ENCODE assay signal across 20 cellular contexts in genomic region chr2:30677231-30677630, GRCh38.
A peak's percentile ranks its signal among the peaks of the same experiment; 100 is the strongest.
DNase-seq lines count a peak whose midpoint lies in the region; ATAC-seq, FAIRE-seq and TF ChIP-seq lines count a peak whose summit lies in the region.
"Had no signal": no experiment of that assay in that cellular context is flagged by ENCODE, and none has a peak within 500 bp of the region (broad histone marks: within the 10 kb centered on the region; RNA-seq: fewer than 3 reads in every experiment).

No MANE protein-coding gene starts in this region.

- CTCF ChIA-PET in A549 (lab: Yijun Ruan, JAX), result interaction anchor here (0.8 kb wide), 1 partner anchor 23 kb away, joined by 3 read pairs; no protein-coding TSS in a partner anchor

- no peaks in the 10 kb centered on the region for H3K4me1 Mint-ChIP-seq in H9
- H3K4me1 Mint-ChIP-seq: CD14-positive monocyte; CD4-positive, alpha-beta memory T cell had no signal

- H3K36me3 ChIP-seq in DOHH2 (ENCODE audit: control insufficient read depth, low read length) (no peaks in the 10 kb centered on the region), adipocyte (ENCODE audit: control insufficient read depth, insufficient read depth, low read length, severe bottlenecking) (no peaks in the 10 kb centered on the region)
- H3K36me3 ChIP-seq: BLaER1, HAP-1 had no signal

- no peaks in the 10 kb centered on the region for H3K79me1 ChIP-seq in H9 (ENCODE audit: insufficient read depth, low read depth, low read length, poor library complexity, severe bottlenecking)

- H2BK12ac ChIP-seq in H9 (ENCODE audit: insufficient read length, low read depth, low read length), result no peak overlapping the region

- H3K9ac ChIP-seq in adipocyte (ENCODE audit: low read length), result no peak overlapping the region
- H3K9ac ChIP-seq in H9 (ENCODE audit: extremely low read depth, insufficient read length, low read length), result no peak overlapping the region
- H3K9ac ChIP-seq: BLaER1 had no signal

- POLR2A ChIA-PET in A549 (lab: Yijun Ruan, JAX), result no interaction called here

- ATAC-seq in A549, result no peak
- ATAC-seq in activated naive CD4-positive, alpha-beta T cell treated with anti-CD3 and anti-CD28 coated beads, Interleukin-2, amount 50 U/mL, for 72 hours, result no peak

- H4K20me1 ChIP-seq in DOHH2 (ENCODE audit: control insufficient read depth, insufficient read depth, low read depth, low read length), result no peaks in the 10 kb centered on the region
- H4K20me1 ChIP-seq in H9 (ENCODE audit: control insufficient read depth, insufficient read depth, insufficient read length), result no peaks in the 10 kb centered on the region
- H4K20me1 ChIP-seq: BLaER1 had no signal

- no peak overlapping the region for H2BK5ac ChIP-seq in H9 (ENCODE audit: insufficient read length, low read length)

- no peaks in the 10 kb centered on the region for H3K9me2 ChIP-seq in DOHH2 (replicated peaks; ENCODE audit: control insufficient read depth, low read length)

- H3K27me3 Mint-ChIP-seq in H9 (ENCODE audit: low read depth), result no peaks in the 10 kb centered on the region

- H3K18ac ChIP-seq in H9 (ENCODE audit: insufficient read length, low read depth, low read length), result no peak overlapping the region

- FAIRE-seq in A549 (lab: Jason Lieb, UNC), result peak; percentile 7
- FAIRE-seq in frontal cortex (lab: Jason Lieb, UNC), result no peak
- FAIRE-seq: GM12891, GM19239, H1 had no signal

- no peak overlapping the region for H4K8ac ChIP-seq in H9 (replicated peaks; ENCODE audit: insufficient read length, low read depth, low read length)

- H3F3A ChIP-seq in DOHH2 (ENCODE audit: control insufficient read depth, insufficient read depth), result no peaks in the 10 kb centered on the region

- peaks cover 0 to under 1% of the 10 kb centered on the region in 2 experiments; a peak in 1 of 5 replicates for H3K9me3 Mint-ChIP-seq in H9
- H3K9me3 Mint-ChIP-seq in activated naive CD4-positive, alpha-beta T cell treated with anti-CD3 and anti-CD28 coated beads, Interleukin-2, amount 50 U/mL, for 72 hours, result no peaks in the 10 kb centered on the region
- H3K9me3 Mint-ChIP-seq: CD4-positive, alpha-beta memory T cell had no signal

- H3K36me3 Mint-ChIP-seq in H9 (ENCODE audit: insufficient read depth in 1 of 3, low read depth in 3 of 3), result no peaks in the 10 kb centered on the region
- H3K36me3 Mint-ChIP-seq in activated naive CD4-positive, alpha-beta T cell treated with anti-CD3 and anti-CD28 coated beads, Interleukin-2, amount 50 U/mL, for 72 hours, result no peaks in the 10 kb centered on the region
- H3K36me3 Mint-ChIP-seq: CD14-positive monocyte; CD4-positive, alpha-beta memory T cell had no signal

- no peak overlapping the region for H2BK120ac ChIP-seq in H9 (ENCODE audit: low read depth, low read length, poor library complexity, severe bottlenecking)

- no peak for TF ChIP-seq POLR2A in A549 (IDR thresholded peaks at IDR 0.05; ENCODE audit: low read length)

- DNase-seq in A549 (ENCODE audit: low read depth in 1 of 2, low spot score in 1 of 2) (no peak), adipocyte (ENCODE audit: low read depth) (peak; percentile 19), fibroblast of mammary gland (ENCODE audit: low read depth) (peak; percentile 28), GM03348 (ENCODE audit: low spot score) (no peak), H9 (no peak), frontal cortex (ENCODE audit: low spot score in 2 of 2) (no peak)
- DNase-seq in activated naive CD4-positive, alpha-beta T cell treated with anti-CD3 and anti-CD28 coated beads, Interleukin-2, amount 50 U/mL, for 72 hours (ENCODE audit: low spot score in 2 of 2), result no peak
- DNase-seq: 8988T; ACHN; CD4-positive, alpha-beta memory T cell; DMS153; DMS79; EL had no signal

- no peak for TF ChIP-seq CTCF in A549 (IDR thresholded peaks at IDR 0.05)
- no peak for TF ChIP-seq CTCF in DOHH2 (IDR thresholded peaks at IDR 0.05; ENCODE audit: low read depth, low read length, poor library complexity, severe bottlenecking)
- TF ChIP-seq CTCF in fibroblast of mammary gland (conservative IDR thresholded peaks at IDR 0.05; ENCODE audit: control insufficient read depth, insufficient read depth, low read depth, low read length), result no peak
- TF ChIP-seq CTCF in H9 (conservative IDR thresholded peaks at IDR 0.05), result no peak

- no peak overlapping the region for H3K4ac ChIP-seq in H9 (ENCODE audit: low read depth, low read length)

- no peak for TF ChIP-seq EP300 in A549 (IDR thresholded peaks at IDR 0.05)

- H3K4me3 ChIP-seq in A549 (no peak overlapping the region), DOHH2 (ENCODE audit: low read length) (no peak overlapping the region), adipocyte (ENCODE audit: low read length) (no peak overlapping the region), fibroblast of mammary gland (ENCODE audit: control insufficient read depth, low read depth, low read length) (no peak overlapping the region)
- H3K4me3 ChIP-seq: BLaER1, HAP-1 had no signal

- H2BK15ac ChIP-seq in H9 (ENCODE audit: low read depth, low read length), result no peak overlapping the region

- 0 out of 3 replicates have a peak, but pooled peaks cover 7% of the 10 kb centered on the region for H3K9me3 ChIP-seq in A549
- H3K9me3 ChIP-seq in DOHH2 (ENCODE audit: control insufficient read depth, insufficient read depth, low read length), result peaks cover 4% of the 10 kb centered on the region; the same call in 1 of the 2 replicates
- H3K9me3 ChIP-seq in adipocyte (ENCODE audit: control insufficient read depth, low read length), result peaks cover 4% of the 10 kb centered on the region
- no peaks in the 10 kb centered on the region for H3K9me3 ChIP-seq in H9 (ENCODE audit: control insufficient read depth, low read depth, low read length)
- H3K9me3 ChIP-seq: BLaER1, HAP-1 had no signal

- TF ChIP-seq RAD21 in A549 (conservative IDR thresholded peaks at IDR 0.05 in 1 of 2, IDR thresholded peaks at IDR 0.05 in 1 of 2), result no peak

- H2BK20ac ChIP-seq in H9 (ENCODE audit: low read depth, low read length, poor library complexity, severe bottlenecking), result no peak overlapping the region

- no peak overlapping the region for H2AFZ ChIP-seq in H9 (ENCODE audit: low read length)

- H3K56ac ChIP-seq in H9 (ENCODE audit: insufficient read length, low read depth, low read length), result no peak overlapping the region

- H3K23ac ChIP-seq in H9 (ENCODE audit: insufficient read length, low read depth, low read length), result no peak overlapping the region

- H2AK5ac ChIP-seq in H9 (ENCODE audit: insufficient read length, low read length), result no peak overlapping the region

- H3K79me2 ChIP-seq in DOHH2 (ENCODE audit: control insufficient read depth, low read length), result no peaks in the 10 kb centered on the region
- H3K79me2 ChIP-seq in H9 (ENCODE audit: insufficient read depth, low read length), result no peaks in the 10 kb centered on the region

- no peak overlapping the region for H4K5ac ChIP-seq in H9 (ENCODE audit: insufficient read length, low read depth, low read length)

- H3K27ac Mint-ChIP-seq in H9, result no peak overlapping the region
- no peak overlapping the region for H3K27ac Mint-ChIP-seq in activated naive CD4-positive, alpha-beta T cell treated with anti-CD3 and anti-CD28 coated beads, Interleukin-2, amount 50 U/mL, for 72 hours

- H4K91ac ChIP-seq in H9 (ENCODE audit: insufficient read length, low read depth, low read length), result no peak overlapping the region

- no peaks in the 10 kb centered on the region for H3K23me2 ChIP-seq in H9 (ENCODE audit: insufficient read length, low read depth, low read length, poor library complexity, severe bottlenecking)

- no peak overlapping the region for H3K14ac ChIP-seq in H9 (ENCODE audit: insufficient read depth, low read length)

- no peak overlapping the region for H3K27ac ChIP-seq in A549
- H3K27ac ChIP-seq in DOHH2 (ENCODE audit: low read depth, low read length), result no peak overlapping the region
- H3K27ac ChIP-seq in H9 (ENCODE audit: insufficient read length, low read depth, low read length), result no peak overlapping the region
- H3K27ac ChIP-seq: BLaER1 had no signal

- H3K4me1 ChIP-seq in A549 (no peaks in the 10 kb centered on the region), DOHH2 (ENCODE audit: control insufficient read depth, low read length) (peaks cover 9% of the 10 kb centered on the region), adipocyte (ENCODE audit: control insufficient read depth, insufficient read depth, low read length) (no peaks in the 10 kb centered on the region), H9 (ENCODE audit: insufficient read depth, low read length) (no peaks in the 10 kb centered on the region)
- H3K4me1 ChIP-seq: BLaER1 had no signal

- H3K4me2 ChIP-seq in A549 (no peak overlapping the region), DOHH2 (ENCODE audit: low read length) (peak overlapping the region; percentile 19), H9 (ENCODE audit: insufficient read depth, insufficient read length, low read length) (no peak overlapping the region)
- H3K4me2 ChIP-seq: BLaER1 had no signal

- H3K27me3 ChIP-seq in DOHH2 (ENCODE audit: control insufficient read depth, low read length), result no peaks in the 10 kb centered on the region
- H3K27me3 ChIP-seq in adipocyte (replicated peaks; ENCODE audit: control insufficient read depth, insufficient read depth, low read length), result no peaks in the 10 kb centered on the region
- no peaks in the 10 kb centered on the region for H3K27me3 ChIP-seq in H9 (ENCODE audit: insufficient read depth, low read length)
- H3K27me3 ChIP-seq: BLaER1 had no signal

- H3T11ph ChIP-seq in H9 (ENCODE audit: low read length), result no peak overlapping the region

- no peak overlapping the region for H3K4me3 Mint-ChIP-seq in H9
- H3K4me3 Mint-ChIP-seq: CD14-positive monocyte; CD4-positive, alpha-beta memory T cell had no signal

TF ChIP-seq in A549, 52 proteins besides CTCF, POLR2A, EP300 and RAD21:
- TF ChIP-seq PHF8 (IDR thresholded peaks at IDR 0.05; ENCODE audit: borderline replicate concordance, low read depth) (no peak), EHF (CRISPR knock-in tag; IDR thresholded peaks at IDR 0.05) (no peak), GATA3 (IDR thresholded peaks at IDR 0.05; ENCODE audit: borderline replicate concordance) (no peak), HEYL (CRISPR knock-in tag; IDR thresholded peaks at IDR 0.05) (no peak), MAFK (IDR thresholded peaks at IDR 0.05; ENCODE audit: partially characterized antibody) (no peak), FOSB (CRISPR knock-in tag; IDR thresholded peaks at IDR 0.05) (no peak), MYC (IDR thresholded peaks at IDR 0.05; ENCODE audit: borderline replicate concordance, low read length) (no peak), FOXS1 (CRISPR knock-in tag; IDR thresholded peaks at IDR 0.05) (no peak)

Comparison
In these comparisons a context has a peak if more than half of its experiments do, and no peak if none do; other contexts are left out.
1. DNase-seq: peak in adipocyte (single experiment) and fibroblast of mammary gland (single experiment); none in A549 (0 of 2), GM03348 (single experiment), H9 (single experiment), frontal cortex (0 of 2) and activated naive CD4-positive, alpha-beta T cell treated with anti-CD3 and anti-CD28 coated beads, Interleukin-2, amount 50 U/mL, for 72 hours (0 of 2).